ENCODE assay signal across 1 cellular context in the genomic region with DNA sequence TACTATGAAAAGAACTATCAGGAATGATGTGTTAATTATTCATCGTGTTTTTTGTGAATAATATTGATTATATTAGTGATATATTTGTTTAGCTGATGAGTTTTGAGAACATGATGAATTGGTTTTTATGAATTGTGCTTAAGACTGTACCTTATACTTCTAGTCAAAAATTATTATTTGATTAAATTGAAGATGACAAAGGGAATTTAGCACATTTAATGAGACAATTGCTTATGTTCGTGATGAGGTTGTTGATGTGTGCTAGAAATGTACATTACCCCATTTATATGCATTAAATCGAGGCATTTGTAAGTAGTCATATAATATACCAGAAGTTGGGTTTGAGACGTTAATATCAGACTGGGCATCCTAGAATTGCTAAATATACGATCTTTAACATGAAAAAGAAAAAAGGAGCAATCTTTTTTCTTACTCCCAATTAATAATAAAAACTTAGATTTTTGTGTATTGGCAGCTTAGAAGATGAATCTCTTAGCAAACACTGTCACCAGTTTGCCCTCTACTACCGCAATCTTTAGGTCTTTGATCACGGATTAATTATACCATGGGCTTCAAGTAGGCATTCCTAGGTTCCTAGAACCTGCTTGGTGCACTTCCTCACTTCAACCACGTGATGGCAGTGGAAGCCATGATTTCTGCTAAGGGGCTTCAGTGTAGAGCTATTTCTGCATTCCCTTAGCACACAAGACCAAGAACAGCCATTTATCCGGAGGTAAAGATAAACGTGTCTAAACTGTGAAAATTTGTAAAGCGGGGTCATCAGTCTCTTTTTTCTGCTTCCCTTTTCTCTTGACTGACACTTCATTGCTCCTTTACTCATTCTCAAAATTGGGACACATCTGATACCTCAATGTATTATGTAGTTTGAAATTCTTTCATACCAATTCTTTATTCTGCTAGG.
A peak's percentile ranks its signal among the peaks of the same experiment; 100 is the strongest.
TF ChIP-seq lines count a peak whose summit lies in the region.

No MANE protein-coding gene starts in this region.

TF ChIP-seq in K562, 482 proteins besides CTCF, POLR2A, EP300 and RAD21 (continued from another document and continues in another):
- TF ChIP-seq ERF (CRISPR knock-in tag; IDR thresholded peaks at IDR 0.05), result no peak
- TF ChIP-seq, protein P1, sequence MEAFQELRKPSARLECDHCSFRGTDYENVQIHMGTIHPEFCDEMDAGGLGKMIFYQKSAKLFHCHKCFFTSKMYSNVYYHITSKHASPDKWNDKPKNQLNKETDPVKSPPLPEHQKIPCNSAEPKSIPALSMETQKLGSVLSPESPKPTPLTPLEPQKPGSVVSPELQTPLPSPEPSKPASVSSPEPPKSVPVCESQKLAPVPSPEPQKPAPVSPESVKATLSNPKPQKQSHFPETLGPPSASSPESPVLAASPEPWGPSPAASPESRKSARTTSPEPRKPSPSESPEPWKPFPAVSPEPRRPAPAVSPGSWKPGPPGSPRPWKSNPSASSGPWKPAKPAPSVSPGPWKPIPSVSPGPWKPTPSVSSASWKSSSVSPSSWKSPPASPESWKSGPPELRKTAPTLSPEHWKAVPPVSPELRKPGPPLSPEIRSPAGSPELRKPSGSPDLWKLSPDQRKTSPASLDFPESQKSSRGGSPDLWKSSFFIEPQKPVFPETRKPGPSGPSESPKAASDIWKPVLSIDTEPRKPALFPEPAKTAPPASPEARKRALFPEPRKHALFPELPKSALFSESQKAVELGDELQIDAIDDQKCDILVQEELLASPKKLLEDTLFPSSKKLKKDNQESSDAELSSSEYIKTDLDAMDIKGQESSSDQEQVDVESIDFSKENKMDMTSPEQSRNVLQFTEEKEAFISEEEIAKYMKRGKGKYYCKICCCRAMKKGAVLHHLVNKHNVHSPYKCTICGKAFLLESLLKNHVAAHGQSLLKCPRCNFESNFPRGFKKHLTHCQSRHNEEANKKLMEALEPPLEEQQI (IDR thresholded peaks at IDR 0.05), result peak; percentile 27; the same call in 1 of the 2 replicates
- TF ChIP-seq POLR2H (tag; IDR thresholded peaks at IDR 0.05; ENCODE audit: low read depth), result 0 out of 2 replicates have a peak, but pooled peaks have one; percentile 56
- TF ChIP-seq, protein P2, sequence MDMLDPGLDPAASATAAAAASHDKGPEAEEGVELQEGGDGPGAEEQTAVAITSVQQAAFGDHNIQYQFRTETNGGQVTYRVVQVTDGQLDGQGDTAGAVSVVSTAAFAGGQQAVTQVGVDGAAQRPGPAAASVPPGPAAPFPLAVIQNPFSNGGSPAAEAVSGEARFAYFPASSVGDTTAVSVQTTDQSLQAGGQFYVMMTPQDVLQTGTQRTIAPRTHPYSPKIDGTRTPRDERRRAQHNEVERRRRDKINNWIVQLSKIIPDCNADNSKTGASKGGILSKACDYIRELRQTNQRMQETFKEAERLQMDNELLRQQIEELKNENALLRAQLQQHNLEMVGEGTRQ (CRISPR knock-in tag; IDR thresholded peaks at IDR 0.05), result peak; percentile 62
- peak in 1 of 2 experiments; percentile 59; a peak in 1 of 4 replicates for TF ChIP-seq RCOR1 (IDR thresholded peaks at IDR 0.05; ENCODE audit: borderline replicate concordance in 1 of 2, low read depth in 2 of 2, low read length in 2 of 2)
- TF ChIP-seq, protein P3, sequence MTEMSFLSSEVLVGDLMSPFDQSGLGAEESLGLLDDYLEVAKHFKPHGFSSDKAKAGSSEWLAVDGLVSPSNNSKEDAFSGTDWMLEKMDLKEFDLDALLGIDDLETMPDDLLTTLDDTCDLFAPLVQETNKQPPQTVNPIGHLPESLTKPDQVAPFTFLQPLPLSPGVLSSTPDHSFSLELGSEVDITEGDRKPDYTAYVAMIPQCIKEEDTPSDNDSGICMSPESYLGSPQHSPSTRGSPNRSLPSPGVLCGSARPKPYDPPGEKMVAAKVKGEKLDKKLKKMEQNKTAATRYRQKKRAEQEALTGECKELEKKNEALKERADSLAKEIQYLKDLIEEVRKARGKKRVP (CRISPR knock-in tag; IDR thresholded peaks at IDR 0.05), result 0 out of 2 replicates have a peak, but pooled peaks have one; percentile 9
- no peak for TF ChIP-seq ZNF184 (CRISPR knock-in tag; IDR thresholded peaks at IDR 0.05)
- TF ChIP-seq, protein P4, sequence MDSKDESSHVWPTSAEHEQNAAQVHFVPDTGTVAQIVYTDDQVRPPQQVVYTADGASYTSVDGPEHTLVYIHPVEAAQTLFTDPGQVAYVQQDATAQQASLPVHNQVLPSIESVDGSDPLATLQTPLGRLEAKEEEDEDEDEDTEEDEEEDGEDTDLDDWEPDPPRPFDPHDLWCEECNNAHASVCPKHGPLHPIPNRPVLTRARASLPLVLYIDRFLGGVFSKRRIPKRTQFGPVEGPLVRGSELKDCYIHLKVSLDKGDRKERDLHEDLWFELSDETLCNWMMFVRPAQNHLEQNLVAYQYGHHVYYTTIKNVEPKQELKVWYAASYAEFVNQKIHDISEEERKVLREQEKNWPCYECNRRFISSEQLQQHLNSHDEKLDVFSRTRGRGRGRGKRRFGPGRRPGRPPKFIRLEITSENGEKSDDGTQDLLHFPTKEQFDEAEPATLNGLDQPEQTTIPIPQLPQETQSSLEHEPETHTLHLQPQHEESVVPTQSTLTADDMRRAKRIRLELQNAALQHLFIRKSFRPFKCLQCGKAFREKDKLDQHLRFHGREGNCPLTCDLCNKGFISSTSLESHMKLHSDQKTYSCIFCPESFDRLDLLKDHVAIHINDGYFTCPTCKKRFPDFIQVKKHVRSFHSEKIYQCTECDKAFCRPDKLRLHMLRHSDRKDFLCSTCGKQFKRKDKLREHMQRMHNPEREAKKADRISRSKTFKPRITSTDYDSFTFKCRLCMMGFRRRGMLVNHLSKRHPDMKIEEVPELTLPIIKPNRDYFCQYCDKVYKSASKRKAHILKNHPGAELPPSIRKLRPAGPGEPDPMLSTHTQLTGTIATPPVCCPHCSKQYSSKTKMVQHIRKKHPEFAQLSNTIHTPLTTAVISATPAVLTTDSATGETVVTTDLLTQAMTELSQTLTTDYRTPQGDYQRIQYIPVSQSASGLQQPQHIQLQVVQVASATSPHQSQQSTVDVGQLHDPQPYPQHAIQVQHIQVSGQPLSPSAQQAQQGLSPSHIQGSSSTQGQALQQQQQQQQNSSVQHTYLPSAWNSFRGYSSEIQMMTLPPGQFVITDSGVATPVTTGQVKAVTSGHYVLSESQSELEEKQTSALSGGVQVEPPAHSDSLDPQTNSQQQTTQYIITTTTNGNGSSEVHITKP (IDR thresholded peaks at IDR 0.05; ENCODE audit: partially characterized antibody), result peak; percentile 41
- TF ChIP-seq, protein P5, sequence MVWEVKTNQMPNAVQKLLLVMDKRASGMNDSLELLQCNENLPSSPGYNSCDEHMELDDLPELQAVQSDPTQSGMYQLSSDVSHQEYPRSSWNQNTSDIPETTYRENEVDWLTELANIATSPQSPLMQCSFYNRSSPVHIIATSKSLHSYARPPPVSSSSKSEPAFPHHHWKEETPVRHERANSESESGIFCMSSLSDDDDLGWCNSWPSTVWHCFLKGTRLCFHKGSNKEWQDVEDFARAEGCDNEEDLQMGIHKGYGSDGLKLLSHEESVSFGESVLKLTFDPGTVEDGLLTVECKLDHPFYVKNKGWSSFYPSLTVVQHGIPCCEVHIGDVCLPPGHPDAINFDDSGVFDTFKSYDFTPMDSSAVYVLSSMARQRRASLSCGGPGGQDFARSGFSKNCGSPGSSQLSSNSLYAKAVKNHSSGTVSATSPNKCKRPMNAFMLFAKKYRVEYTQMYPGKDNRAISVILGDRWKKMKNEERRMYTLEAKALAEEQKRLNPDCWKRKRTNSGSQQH (CRISPR knock-in tag; IDR thresholded peaks at IDR 0.05), result peak; percentile 83; the same call in 1 of the 2 replicates
- TF ChIP-seq, protein P6, sequence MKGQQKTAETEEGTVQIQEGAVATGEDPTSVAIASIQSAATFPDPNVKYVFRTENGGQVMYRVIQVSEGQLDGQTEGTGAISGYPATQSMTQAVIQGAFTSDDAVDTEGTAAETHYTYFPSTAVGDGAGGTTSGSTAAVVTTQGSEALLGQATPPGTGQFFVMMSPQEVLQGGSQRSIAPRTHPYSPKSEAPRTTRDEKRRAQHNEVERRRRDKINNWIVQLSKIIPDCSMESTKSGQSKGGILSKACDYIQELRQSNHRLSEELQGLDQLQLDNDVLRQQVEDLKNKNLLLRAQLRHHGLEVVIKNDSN (CRISPR knock-in tag; IDR thresholded peaks at IDR 0.05), result peak; percentile 69
- TF ChIP-seq, protein P7, sequence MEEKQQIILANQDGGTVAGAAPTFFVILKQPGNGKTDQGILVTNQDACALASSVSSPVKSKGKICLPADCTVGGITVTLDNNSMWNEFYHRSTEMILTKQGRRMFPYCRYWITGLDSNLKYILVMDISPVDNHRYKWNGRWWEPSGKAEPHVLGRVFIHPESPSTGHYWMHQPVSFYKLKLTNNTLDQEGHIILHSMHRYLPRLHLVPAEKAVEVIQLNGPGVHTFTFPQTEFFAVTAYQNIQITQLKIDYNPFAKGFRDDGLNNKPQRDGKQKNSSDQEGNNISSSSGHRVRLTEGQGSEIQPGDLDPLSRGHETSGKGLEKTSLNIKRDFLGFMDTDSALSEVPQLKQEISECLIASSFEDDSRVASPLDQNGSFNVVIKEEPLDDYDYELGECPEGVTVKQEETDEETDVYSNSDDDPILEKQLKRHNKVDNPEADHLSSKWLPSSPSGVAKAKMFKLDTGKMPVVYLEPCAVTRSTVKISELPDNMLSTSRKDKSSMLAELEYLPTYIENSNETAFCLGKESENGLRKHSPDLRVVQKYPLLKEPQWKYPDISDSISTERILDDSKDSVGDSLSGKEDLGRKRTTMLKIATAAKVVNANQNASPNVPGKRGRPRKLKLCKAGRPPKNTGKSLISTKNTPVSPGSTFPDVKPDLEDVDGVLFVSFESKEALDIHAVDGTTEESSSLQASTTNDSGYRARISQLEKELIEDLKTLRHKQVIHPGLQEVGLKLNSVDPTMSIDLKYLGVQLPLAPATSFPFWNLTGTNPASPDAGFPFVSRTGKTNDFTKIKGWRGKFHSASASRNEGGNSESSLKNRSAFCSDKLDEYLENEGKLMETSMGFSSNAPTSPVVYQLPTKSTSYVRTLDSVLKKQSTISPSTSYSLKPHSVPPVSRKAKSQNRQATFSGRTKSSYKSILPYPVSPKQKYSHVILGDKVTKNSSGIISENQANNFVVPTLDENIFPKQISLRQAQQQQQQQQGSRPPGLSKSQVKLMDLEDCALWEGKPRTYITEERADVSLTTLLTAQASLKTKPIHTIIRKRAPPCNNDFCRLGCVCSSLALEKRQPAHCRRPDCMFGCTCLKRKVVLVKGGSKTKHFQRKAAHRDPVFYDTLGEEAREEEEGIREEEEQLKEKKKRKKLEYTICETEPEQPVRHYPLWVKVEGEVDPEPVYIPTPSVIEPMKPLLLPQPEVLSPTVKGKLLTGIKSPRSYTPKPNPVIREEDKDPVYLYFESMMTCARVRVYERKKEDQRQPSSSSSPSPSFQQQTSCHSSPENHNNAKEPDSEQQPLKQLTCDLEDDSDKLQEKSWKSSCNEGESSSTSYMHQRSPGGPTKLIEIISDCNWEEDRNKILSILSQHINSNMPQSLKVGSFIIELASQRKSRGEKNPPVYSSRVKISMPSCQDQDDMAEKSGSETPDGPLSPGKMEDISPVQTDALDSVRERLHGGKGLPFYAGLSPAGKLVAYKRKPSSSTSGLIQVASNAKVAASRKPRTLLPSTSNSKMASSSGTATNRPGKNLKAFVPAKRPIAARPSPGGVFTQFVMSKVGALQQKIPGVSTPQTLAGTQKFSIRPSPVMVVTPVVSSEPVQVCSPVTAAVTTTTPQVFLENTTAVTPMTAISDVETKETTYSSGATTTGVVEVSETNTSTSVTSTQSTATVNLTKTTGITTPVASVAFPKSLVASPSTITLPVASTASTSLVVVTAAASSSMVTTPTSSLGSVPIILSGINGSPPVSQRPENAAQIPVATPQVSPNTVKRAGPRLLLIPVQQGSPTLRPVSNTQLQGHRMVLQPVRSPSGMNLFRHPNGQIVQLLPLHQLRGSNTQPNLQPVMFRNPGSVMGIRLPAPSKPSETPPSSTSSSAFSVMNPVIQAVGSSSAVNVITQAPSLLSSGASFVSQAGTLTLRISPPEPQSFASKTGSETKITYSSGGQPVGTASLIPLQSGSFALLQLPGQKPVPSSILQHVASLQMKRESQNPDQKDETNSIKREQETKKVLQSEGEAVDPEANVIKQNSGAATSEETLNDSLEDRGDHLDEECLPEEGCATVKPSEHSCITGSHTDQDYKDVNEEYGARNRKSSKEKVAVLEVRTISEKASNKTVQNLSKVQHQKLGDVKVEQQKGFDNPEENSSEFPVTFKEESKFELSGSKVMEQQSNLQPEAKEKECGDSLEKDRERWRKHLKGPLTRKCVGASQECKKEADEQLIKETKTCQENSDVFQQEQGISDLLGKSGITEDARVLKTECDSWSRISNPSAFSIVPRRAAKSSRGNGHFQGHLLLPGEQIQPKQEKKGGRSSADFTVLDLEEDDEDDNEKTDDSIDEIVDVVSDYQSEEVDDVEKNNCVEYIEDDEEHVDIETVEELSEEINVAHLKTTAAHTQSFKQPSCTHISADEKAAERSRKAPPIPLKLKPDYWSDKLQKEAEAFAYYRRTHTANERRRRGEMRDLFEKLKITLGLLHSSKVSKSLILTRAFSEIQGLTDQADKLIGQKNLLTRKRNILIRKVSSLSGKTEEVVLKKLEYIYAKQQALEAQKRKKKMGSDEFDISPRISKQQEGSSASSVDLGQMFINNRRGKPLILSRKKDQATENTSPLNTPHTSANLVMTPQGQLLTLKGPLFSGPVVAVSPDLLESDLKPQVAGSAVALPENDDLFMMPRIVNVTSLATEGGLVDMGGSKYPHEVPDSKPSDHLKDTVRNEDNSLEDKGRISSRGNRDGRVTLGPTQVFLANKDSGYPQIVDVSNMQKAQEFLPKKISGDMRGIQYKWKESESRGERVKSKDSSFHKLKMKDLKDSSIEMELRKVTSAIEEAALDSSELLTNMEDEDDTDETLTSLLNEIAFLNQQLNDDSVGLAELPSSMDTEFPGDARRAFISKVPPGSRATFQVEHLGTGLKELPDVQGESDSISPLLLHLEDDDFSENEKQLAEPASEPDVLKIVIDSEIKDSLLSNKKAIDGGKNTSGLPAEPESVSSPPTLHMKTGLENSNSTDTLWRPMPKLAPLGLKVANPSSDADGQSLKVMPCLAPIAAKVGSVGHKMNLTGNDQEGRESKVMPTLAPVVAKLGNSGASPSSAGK (IDR thresholded peaks at IDR 0.05), result no peak
- TF ChIP-seq MXI1 (IDR thresholded peaks at IDR 0.05; ENCODE audit: low read depth, low read length), result 0 out of 2 replicates have a peak, but pooled peaks have one; percentile 54
- peak in 1 of 2 experiments; percentile 21; a peak in 1 of 4 replicates for TF ChIP-seq MAZ (CRISPR knock-in tag; conservative IDR thresholded peaks at IDR 0.05 in 1 of 2, IDR thresholded peaks at IDR 0.05 in 1 of 2)
- TF ChIP-seq, protein P8, sequence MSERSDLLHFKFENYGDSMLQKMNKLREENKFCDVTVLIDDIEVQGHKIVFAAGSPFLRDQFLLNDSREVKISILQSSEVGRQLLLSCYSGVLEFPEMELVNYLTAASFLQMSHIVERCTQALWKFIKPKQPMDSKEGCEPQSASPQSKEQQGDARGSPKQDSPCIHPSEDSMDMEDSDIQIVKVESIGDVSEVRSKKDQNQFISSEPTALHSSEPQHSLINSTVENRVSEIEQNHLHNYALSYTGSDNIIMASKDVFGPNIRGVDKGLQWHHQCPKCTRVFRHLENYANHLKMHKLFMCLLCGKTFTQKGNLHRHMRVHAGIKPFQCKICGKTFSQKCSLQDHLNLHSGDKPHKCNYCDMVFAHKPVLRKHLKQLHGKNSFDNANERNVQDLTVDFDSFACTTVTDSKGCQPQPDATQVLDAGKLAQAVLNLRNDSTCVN (CRISPR knock-in tag; IDR thresholded peaks at IDR 0.05), result 0 out of 2 replicates have a peak, but pooled peaks have one; percentile 62
- peak; percentile 50; the same call in 1 of the 2 replicates for TF ChIP-seq ILF3 (IDR thresholded peaks at IDR 0.05; ENCODE audit: borderline replicate concordance)
- 0 out of 2 replicates have a peak, but pooled peaks have one; percentile 32 for TF ChIP-seq GABPB1 (CRISPR knock-in tag; IDR thresholded peaks at IDR 0.05)
- TF ChIP-seq, protein P9, sequence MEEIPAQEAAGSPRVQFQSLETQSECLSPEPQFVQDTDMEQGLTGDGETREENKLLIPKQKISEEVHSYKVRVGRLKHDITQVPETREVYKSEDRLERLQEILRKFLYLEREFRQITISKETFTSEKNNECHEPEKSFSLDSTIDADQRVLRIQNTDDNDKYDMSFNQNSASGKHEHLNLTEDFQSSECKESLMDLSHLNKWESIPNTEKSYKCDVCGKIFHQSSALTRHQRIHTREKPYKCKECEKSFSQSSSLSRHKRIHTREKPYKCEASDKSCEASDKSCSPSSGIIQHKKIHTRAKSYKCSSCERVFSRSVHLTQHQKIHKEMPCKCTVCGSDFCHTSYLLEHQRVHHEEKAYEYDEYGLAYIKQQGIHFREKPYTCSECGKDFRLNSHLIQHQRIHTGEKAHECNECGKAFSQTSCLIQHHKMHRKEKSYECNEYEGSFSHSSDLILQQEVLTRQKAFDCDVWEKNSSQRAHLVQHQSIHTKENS (CRISPR knock-in tag; IDR thresholded peaks at IDR 0.05), result no peak
